8 cellular contexts compared by ENCODE assay signal in genomic region chr1:77313491-77313890, GRCh38. TPM values are rescaled to one million over a fixed set of nuclear protein-coding genes. Genes with fewer than 3 reads are reported as not detected.
DNase-seq lines count a peak whose midpoint lies in the region; ATAC-seq, FAIRE-seq and TF ChIP-seq lines count a peak whose summit lies in the region.

No MANE protein-coding gene starts in this region.

- no peaks in the 10 kb centered on the region for H4K20me1 ChIP-seq in DND-41 (ENCODE audit: insufficient read depth, low read length)

- no peak overlapping the region for H3K4me2 ChIP-seq in DND-41 (ENCODE audit: insufficient read depth, low read length)

- H3K9me3 ChIP-seq in DND-41 (ENCODE audit: insufficient read depth, low read length, severe bottlenecking) = no peaks in the 10 kb centered on the region
- no peaks in the 10 kb centered on the region for H3K9me3 ChIP-seq in small intestine (ENCODE audit: control insufficient read depth, low read depth)

- DNase-seq in DND-41 = peak; percentile 8
- peak; percentile 36 for DNase-seq in H7
- peak; percentile 6 for DNase-seq in RPMI8226
- DNase-seq in choroid plexus epithelial cell (ENCODE audit: low read depth) = peak; percentile 62
- DNase-seq in small intestine = peak; percentile 15

- TF ChIP-seq CTCF in DND-41 (IDR thresholded peaks at IDR 0.05; ENCODE audit: borderline replicate concordance, extremely low read depth, low read length, poor library complexity, severe bottlenecking) (peak; percentile 50), choroid plexus epithelial cell (conservative IDR thresholded peaks at IDR 0.05; ENCODE audit: low read depth, low read length) (peak; percentile 75)

- ATAC-seq in DND-41 (ENCODE audit: insufficient read depth, low read depth) (peak; percentile 75), GM18861 (IDR thresholded peaks at IDR 0.05; ENCODE audit: unreplicated experiment) (no peak), GM18511 (IDR thresholded peaks at IDR 0.05; ENCODE audit: unreplicated experiment) (no peak), HG03520 (IDR thresholded peaks at IDR 0.05; ENCODE audit: unreplicated experiment) (no peak)

- H3K36me3 ChIP-seq in DND-41 (ENCODE audit: insufficient read depth, low read length) (no peaks in the 10 kb centered on the region), H7 (replicated peaks; ENCODE audit: control insufficient read depth, insufficient read depth, low read length) (no peaks in the 10 kb centered on the region), small intestine (ENCODE audit: control insufficient read depth in 2 of 2, insufficient read depth in 2 of 2, low read length in 2 of 2) (no peaks in the 10 kb centered on the region)

- H2AFZ ChIP-seq in DND-41 (ENCODE audit: low read depth, low read length) = no peak overlapping the region

- 50 to 62% (median 51%) methylated on average over 8 of the region's 8 CpGs for WGBS in small intestine, 3 donors

- no peak for FAIRE-seq in small intestine (lab: Jason Lieb, UNC)

- H3K4me3 ChIP-seq in DND-41 (ENCODE audit: low read depth in 1 of 2, low read length in 2 of 2) = no peak overlapping the region
- no peak overlapping the region for H3K4me3 ChIP-seq in H7 (ENCODE audit: insufficient read depth, low read depth, low read length)
- H3K4me3 ChIP-seq in choroid plexus epithelial cell (ENCODE audit: low read depth, low read length) = peak overlapping the region; percentile 6
- no peak overlapping the region for H3K4me3 ChIP-seq in small intestine (ENCODE audit: low read depth in 1 of 2, low read length in 2 of 2)

- no peaks in the 10 kb centered on the region for H3K27me3 ChIP-seq in DND-41 (ENCODE audit: insufficient read depth, low read length, poor library complexity)
- no peaks in the 10 kb centered on the region for H3K27me3 ChIP-seq in H7 (ENCODE audit: control insufficient read depth, insufficient read depth, low read length)
- H3K27me3 ChIP-seq in small intestine (ENCODE audit: control insufficient read depth in 2 of 2, insufficient read depth in 2 of 2, low read length in 2 of 2) = no peaks in the 10 kb centered on the region

- H3K9ac ChIP-seq in DND-41 (ENCODE audit: low read depth, low read length) = no peak overlapping the region

- no peaks in the 10 kb centered on the region for H3K4me1 ChIP-seq in DND-41 (ENCODE audit: insufficient read depth, low read length)
- H3K4me1 ChIP-seq in small intestine (ENCODE audit: control insufficient read depth in 2 of 2, insufficient read depth in 1 of 2, low read depth in 1 of 2, low read length in 1 of 2) = no peaks in the 10 kb centered on the region

- H3K27ac ChIP-seq in DND-41 (ENCODE audit: low read length) (no peak overlapping the region), small intestine (ENCODE audit: low read depth in 1 of 2, low read length in 1 of 2) (no peak overlapping the region)

- no peaks in the 10 kb centered on the region for H3K79me2 ChIP-seq in DND-41 (ENCODE audit: insufficient read depth, low read length)

RNA-seq across cellular contexts. Expression of gene AK5, which starts 31.7 kb away (rescaled TPM):
- total RNA-seq in H7 (2014; rRNA removed; shearing (Covaris generic)) = 0.35 and 1.2 TPM in 2 replicates
- under 1 TPM in 2 of 3 donors, not detected in 1; 0.27 to 0.61 TPM for polyA plus RNA-seq in small intestine

Comparison
In these comparisons a context has a peak if more than half of its experiments do, and no peak if none do; other contexts are left out.
1. DNase-seq: peak in every context shown above with its lines; median percentile 62 in choroid plexus epithelial cell; 36 in H7; 15 in small intestine; 8 in DND-41; 6 in RPMI8226.